Comparison of ENCODE assay signal across 33 cellular contexts in genomic region chr7:131741446-131741845, GRCh38.
"Had no signal": no experiment of that assay in that cellular context is flagged by ENCODE, and none has a peak within 500 bp of the region (broad histone marks: within the 10 kb centered on the region; RNA-seq: fewer than 3 reads in every experiment).

No MANE protein-coding gene starts in this region.

- H3K27ac Mint-ChIP-seq: activated B cell treated with CpG ODN at 0.5 μM for 24 hours; activated CD4-positive, alpha-beta memory T cell treated with anti-CD3 and anti-CD28 coated beads for 36 hours; activated naive CD4-positive, alpha-beta T cell treated with anti-CD3 and anti-CD28 coated beads for 36 hours; activated naive CD4-positive, alpha-beta T cell treated with anti-CD3 and anti-CD28 coated beads, Interleukin-2, amount 50 U/mL, for 72 hours; activated T-helper 1 cell treated with anti-CD3 and anti-CD28 coated beads, Interleukin-12 subunit alpha, Interleukin-12 subunit beta, Interleukin-2, Interleukin-4 antibody, amounts not matched to agents 30 ng/mL and 10 ng/mL and 1 ng/mL, durations not matched to agents 14 hours and 24 hours and 36 hours; T-cell had no signal

- DNase-seq: activated B cell treated with CpG ODN at 0.5 μM for 24 hours; activated CD4-positive, alpha-beta memory T cell treated with anti-CD3 and anti-CD28 coated beads for 36 hours; activated CD4-positive, alpha-beta T cell treated with anti-CD3 and anti-CD28 coated beads for 4 hours; activated CD4-positive, alpha-beta T cell treated with anti-CD3 and anti-CD28 coated beads, Interleukin-2, amount 50 U/mL, for 1 hour; activated CD4-positive, CD25-positive, alpha-beta regulatory T cell treated with anti-CD3 and anti-CD28 coated beads, Interleukin-2, amount 50 U/mL, for 72 hours; activated CD8-positive, alpha-beta memory T cell treated with anti-CD3 and anti-CD28 coated beads, Interleukin-2, amount 50 U/mL, for 4 hours; activated gamma-delta T cell treated with Interleukin-2 at 50 U/mL for 16 hours; activated naive CD4-positive, alpha-beta T cell treated with anti-CD3 and anti-CD28 coated beads for 36 hours; activated T-cell treated with anti-CD3 and anti-CD28 coated beads for 4 hours; activated T-cell treated with anti-CD3 and anti-CD28 coated beads, Interleukin-2, amount 50 U/mL, for 4 hours; body of pancreas; NCI-H1105; NCI-H1417 treated with DMSO at 0.1 percent for 48 hours; NCI-H187 treated with DMSO at 0.1 percent for 48 hours; NCI-H2081; NCI-H226; NCI-H524 treated with DMSO at 0.1 percent for 48 hours; NK-92 treated with Interleukin-12 subunit alpha and Interleukin-12 subunit beta, amount 100 ng/mL, for 24 hours; PC-3; Peyer's patch; RPMI8226; SHP77 treated with DMSO at 0.1 percent for 48 hours; SK-N-SH; T-cell; T-helper 2 cell; T-helper 9 cell had no signal

- H3K9me3 Mint-ChIP-seq: activated B cell treated with CpG ODN at 0.5 μM for 24 hours; activated CD4-positive, alpha-beta memory T cell treated with anti-CD3 and anti-CD28 coated beads for 36 hours; activated naive CD4-positive, alpha-beta T cell treated with anti-CD3 and anti-CD28 coated beads for 36 hours; activated T-helper 1 cell treated with anti-CD3 and anti-CD28 coated beads, Interleukin-12 subunit alpha, Interleukin-12 subunit beta, Interleukin-2, Interleukin-4 antibody, amounts not matched to agents 30 ng/mL and 10 ng/mL and 1 ng/mL, durations not matched to agents 14 hours and 24 hours and 36 hours had no signal

- H3K27ac ChIP-seq: adrenal gland, body of pancreas, breast epithelium, KMS-11, Peyer's patch, SJSA1, VCaP had no signal

- H3K4me1 Mint-ChIP-seq: activated B cell treated with CpG ODN at 0.5 μM for 24 hours, T-cell had no signal

- ATAC-seq: activated naive CD4-positive, alpha-beta T cell treated with anti-CD3 and anti-CD28 coated beads, Interleukin-2, amount 50 U/mL, for 72 hours; activated T-cell treated with anti-CD3 and anti-CD28 coated beads, Interleukin-2, amount 50 U/mL, for 4 hours; body of pancreas; PC-3; T-cell had no signal

- H3K4me3 ChIP-seq: adrenal gland, body of pancreas, breast epithelium, Peyer's patch, SJSA1 had no signal

- H3K36me3 Mint-ChIP-seq: activated CD4-positive, alpha-beta memory T cell treated with anti-CD3 and anti-CD28 coated beads for 36 hours; activated naive CD4-positive, alpha-beta T cell treated with anti-CD3 and anti-CD28 coated beads, Interleukin-2, amount 50 U/mL, for 72 hours; T-cell had no signal

- H3K4me3 Mint-ChIP-seq: activated B cell treated with CpG ODN at 0.5 μM for 24 hours; activated CD4-positive, alpha-beta memory T cell treated with anti-CD3 and anti-CD28 coated beads for 36 hours; activated naive CD4-positive, alpha-beta T cell treated with anti-CD3 and anti-CD28 coated beads for 36 hours; activated T-cell treated with anti-CD3 and anti-CD28 coated beads, Interleukin-2, amount 50 U/mL, for 4 hours; activated T-helper 1 cell treated with anti-CD3 and anti-CD28 coated beads, Interleukin-12 subunit alpha, Interleukin-12 subunit beta, Interleukin-2, Interleukin-4 antibody, amounts not matched to agents 30 ng/mL and 10 ng/mL and 1 ng/mL, durations not matched to agents 14 hours and 24 hours and 36 hours; T-cell had no signal
